Comparison of ENCODE assay signal across 1 cellular context in genomic region chr11:2898366-2899079, GRCh38.
A peak's percentile ranks its signal among the peaks of the same experiment; 100 is the strongest.
TF ChIP-seq lines count a peak whose summit lies in the region.

No MANE protein-coding gene starts in this region.

TF ChIP-seq in GM12878, 131 proteins besides CTCF, POLR2A, EP300 and RAD21 (continued from another document):
- TF ChIP-seq HCFC1 (IDR thresholded peaks at IDR 0.05; ENCODE audit: low read length) (no peak), TCF3 (IDR thresholded peaks at IDR 0.05; ENCODE audit: borderline replicate concordance, insufficient read depth, low read depth, low read length) (0 out of 2 replicates have a peak, but pooled peaks have one; percentile 45), RBBP5 (conservative IDR thresholded peaks at IDR 0.05) (no peak), USF1 (IDR thresholded peaks at IDR 0.05; ENCODE audit: borderline replicate concordance, extremely low read length, insufficient read depth, low read depth, low read length) (peak; percentile 34), ZZZ3 (IDR thresholded peaks at IDR 0.05; ENCODE audit: control insufficient read depth, insufficient read length, low read depth) (no peak), PAX5 (IDR thresholded peaks at IDR 0.05; ENCODE audit: borderline replicate concordance, low read depth, low read length) (peak; percentile 23; the same call in 1 of the 2 replicates), JUNB (IDR thresholded peaks at IDR 0.05) (peak; percentile 29; the same call in 1 of the 2 replicates), EED (IDR thresholded peaks at IDR 0.05; ENCODE audit: low read depth) (no peak), RUNX3 (IDR thresholded peaks at IDR 0.05; ENCODE audit: low read length) (peak; percentile 80), SKIL (IDR thresholded peaks at IDR 0.05; ENCODE audit: low read depth, poor library complexity, severe bottlenecking) (no peak), NR2F1 (conservative IDR thresholded peaks at IDR 0.05) (0 out of 2 replicates have a peak, but pooled peaks have one; percentile 25), IRF4 (IDR thresholded peaks at IDR 0.05; ENCODE audit: low read depth, low read length) (peak; percentile 54; the same call in 1 of the 2 replicates), IKZF2 (IDR thresholded peaks at IDR 0.05) (0 out of 4 replicates have a peak, but pooled peaks of 1 of the 2 experiments have one; percentile 11), TCF12 (IDR thresholded peaks at IDR 0.05; ENCODE audit: low read depth, low read length) (peak; percentile 36; the same call in 1 of the 2 replicates), RAD51 (IDR thresholded peaks at IDR 0.05) (peak; percentile 27; the same call in 1 of the 2 replicates), POLR2AphosphoS2 (IDR thresholded peaks at IDR 0.05; ENCODE audit: low read depth, low read length) (no peak), ZBTB40 (IDR thresholded peaks at IDR 0.05; ENCODE audit: borderline replicate concordance) (no peak), HSF1 (IDR thresholded peaks at IDR 0.05; ENCODE audit: low read depth, low read length) (no peak), ETV6 (conservative IDR thresholded peaks at IDR 0.05 in 1 of 2, IDR thresholded peaks at IDR 0.05 in 1 of 2; ENCODE audit: borderline replicate concordance in 1 of 2, low read depth in 1 of 2) (no peak), DPF2 (IDR thresholded peaks at IDR 0.05) (peak; percentile 55), USF2 (IDR thresholded peaks at IDR 0.05; ENCODE audit: borderline replicate concordance, low read depth, low read length) (no peak; the same call in 1 of the 2 replicates), PAX8 (IDR thresholded peaks at IDR 0.05) (no peak)
- TF ChIP-seq, protein P1, sequence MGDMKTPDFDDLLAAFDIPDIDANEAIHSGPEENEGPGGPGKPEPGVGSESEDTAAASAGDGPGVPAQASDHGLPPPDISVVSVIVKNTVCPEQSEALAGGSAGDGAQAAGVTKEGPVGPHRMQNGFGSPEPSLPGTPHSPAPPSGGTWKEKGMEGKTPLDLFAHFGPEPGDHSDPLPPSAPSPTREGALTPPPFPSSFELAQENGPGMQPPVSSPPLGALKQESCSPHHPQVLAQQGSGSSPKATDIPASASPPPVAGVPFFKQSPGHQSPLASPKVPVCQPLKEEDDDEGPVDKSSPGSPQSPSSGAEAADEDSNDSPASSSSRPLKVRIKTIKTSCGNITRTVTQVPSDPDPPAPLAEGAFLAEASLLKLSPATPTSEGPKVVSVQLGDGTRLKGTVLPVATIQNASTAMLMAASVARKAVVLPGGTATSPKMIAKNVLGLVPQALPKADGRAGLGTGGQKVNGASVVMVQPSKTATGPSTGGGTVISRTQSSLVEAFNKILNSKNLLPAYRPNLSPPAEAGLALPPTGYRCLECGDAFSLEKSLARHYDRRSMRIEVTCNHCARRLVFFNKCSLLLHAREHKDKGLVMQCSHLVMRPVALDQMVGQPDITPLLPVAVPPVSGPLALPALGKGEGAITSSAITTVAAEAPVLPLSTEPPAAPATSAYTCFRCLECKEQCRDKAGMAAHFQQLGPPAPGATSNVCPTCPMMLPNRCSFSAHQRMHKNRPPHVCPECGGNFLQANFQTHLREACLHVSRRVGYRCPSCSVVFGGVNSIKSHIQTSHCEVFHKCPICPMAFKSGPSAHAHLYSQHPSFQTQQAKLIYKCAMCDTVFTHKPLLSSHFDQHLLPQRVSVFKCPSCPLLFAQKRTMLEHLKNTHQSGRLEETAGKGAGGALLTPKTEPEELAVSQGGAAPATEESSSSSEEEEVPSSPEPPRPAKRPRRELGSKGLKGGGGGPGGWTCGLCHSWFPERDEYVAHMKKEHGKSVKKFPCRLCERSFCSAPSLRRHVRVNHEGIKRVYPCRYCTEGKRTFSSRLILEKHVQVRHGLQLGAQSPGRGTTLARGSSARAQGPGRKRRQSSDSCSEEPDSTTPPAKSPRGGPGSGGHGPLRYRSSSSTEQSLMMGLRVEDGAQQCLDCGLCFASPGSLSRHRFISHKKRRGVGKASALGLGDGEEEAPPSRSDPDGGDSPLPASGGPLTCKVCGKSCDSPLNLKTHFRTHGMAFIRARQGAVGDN (IDR thresholded peaks at IDR 0.05), result peak; percentile 59; the same call in 1 of the 2 replicates
- TF ChIP-seq, protein P2, sequence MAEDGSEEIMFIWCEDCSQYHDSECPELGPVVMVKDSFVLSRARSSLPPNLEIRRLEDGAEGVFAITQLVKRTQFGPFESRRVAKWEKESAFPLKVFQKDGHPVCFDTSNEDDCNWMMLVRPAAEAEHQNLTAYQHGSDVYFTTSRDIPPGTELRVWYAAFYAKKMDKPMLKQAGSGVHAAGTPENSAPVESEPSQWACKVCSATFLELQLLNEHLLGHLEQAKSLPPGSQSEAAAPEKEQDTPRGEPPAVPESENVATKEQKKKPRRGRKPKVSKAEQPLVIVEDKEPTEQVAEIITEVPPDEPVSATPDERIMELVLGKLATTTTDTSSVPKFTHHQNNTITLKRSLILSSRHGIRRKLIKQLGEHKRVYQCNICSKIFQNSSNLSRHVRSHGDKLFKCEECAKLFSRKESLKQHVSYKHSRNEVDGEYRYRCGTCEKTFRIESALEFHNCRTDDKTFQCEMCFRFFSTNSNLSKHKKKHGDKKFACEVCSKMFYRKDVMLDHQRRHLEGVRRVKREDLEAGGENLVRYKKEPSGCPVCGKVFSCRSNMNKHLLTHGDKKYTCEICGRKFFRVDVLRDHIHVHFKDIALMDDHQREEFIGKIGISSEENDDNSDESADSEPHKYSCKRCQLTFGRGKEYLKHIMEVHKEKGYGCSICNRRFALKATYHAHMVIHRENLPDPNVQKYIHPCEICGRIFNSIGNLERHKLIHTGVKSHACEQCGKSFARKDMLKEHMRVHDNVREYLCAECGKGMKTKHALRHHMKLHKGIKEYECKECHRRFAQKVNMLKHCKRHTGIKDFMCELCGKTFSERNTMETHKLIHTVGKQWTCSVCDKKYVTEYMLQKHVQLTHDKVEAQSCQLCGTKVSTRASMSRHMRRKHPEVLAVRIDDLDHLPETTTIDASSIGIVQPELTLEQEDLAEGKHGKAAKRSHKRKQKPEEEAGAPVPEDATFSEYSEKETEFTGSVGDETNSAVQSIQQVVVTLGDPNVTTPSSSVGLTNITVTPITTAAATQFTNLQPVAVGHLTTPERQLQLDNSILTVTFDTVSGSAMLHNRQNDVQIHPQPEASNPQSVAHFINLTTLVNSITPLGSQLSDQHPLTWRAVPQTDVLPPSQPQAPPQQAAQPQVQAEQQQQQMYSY (CRISPR knock-in tag; IDR thresholded peaks at IDR 0.05), result no peak
